ENCODE assay signal across 38 cellular contexts in the genomic region with DNA sequence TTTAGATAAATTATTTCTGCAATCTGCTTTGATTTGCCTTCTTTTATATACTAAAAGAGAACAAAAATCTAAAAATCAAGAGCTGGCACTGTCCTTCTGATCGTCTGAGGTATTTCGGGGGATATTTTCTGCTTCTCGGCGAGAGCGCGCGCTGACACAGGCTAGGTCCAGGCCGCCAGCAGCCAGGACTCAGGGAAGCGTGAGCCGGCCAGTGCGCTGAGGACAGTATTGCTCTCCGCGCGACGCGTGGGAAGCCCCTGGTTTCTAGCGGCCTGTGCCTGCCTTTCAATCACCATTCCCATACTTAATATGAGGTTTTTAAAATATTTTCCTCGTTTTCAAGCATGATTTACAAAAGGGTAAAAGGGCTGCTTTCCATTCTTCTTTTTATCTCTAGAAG.
"Had no signal": no experiment of that assay in that cellular context is flagged by ENCODE, and none has a peak within 500 bp of the region (broad histone marks: within the 10 kb centered on the region; RNA-seq: fewer than 3 reads in every experiment).

No MANE protein-coding gene starts in this region.

- H3K36me3 Mint-ChIP-seq: activated naive CD4-positive, alpha-beta T cell treated with anti-CD3 and anti-CD28 coated beads, Interleukin-2, amount 10 ng/mL, durations not matched to agents 7 days and 5 days; activated naive CD4-positive, alpha-beta T cell treated with anti-CD3 and anti-CD28 coated beads, Interleukin-2, amount 50 U/mL, for 24 hours; activated naive CD8-positive, alpha-beta T cell; activated naive CD8-positive, alpha-beta T cell treated with anti-CD3 and anti-CD28 coated beads for 36 hours; activated naive CD8-positive, alpha-beta T cell treated with anti-CD3 and anti-CD28 coated beads, Interleukin-2, amount 10 ng/mL, durations not matched to agents 7 days and 5 days; brain had no signal

- H3K9me3 ChIP-seq: adrenal gland, ascending aorta, body of pancreas, breast epithelium had no signal

- H3K4me1 Mint-ChIP-seq: activated naive CD4-positive, alpha-beta T cell treated with anti-CD3 and anti-CD28 coated beads, Interleukin-2, amount 10 ng/mL, durations not matched to agents 7 days and 5 days; activated naive CD4-positive, alpha-beta T cell treated with anti-CD3 and anti-CD28 coated beads, Interleukin-2, amount 50 U/mL, for 24 hours; activated naive CD8-positive, alpha-beta T cell treated with anti-CD3 and anti-CD28 coated beads for 36 hours; activated naive CD8-positive, alpha-beta T cell treated with anti-CD3 and anti-CD28 coated beads, Interleukin-2, amount 10 ng/mL, durations not matched to agents 7 days and 5 days; activated naive CD8-positive, alpha-beta T cell treated with anti-CD3 and anti-CD28 coated beads, Interleukin-2, amount 50 U/mL, for 24 hours; activated T-helper 17 cell treated with anti-CD3 and anti-CD28 coated beads, Interleukin-2, amount 50 U/mL, for 72 hours; central memory CD8-positive, alpha-beta T cell had no signal

- H3K27ac ChIP-seq: adrenal gland, ascending aorta, body of pancreas, brain microvascular endothelial cell, breast epithelium, cardiac muscle cell had no signal

- H3K27me3 Mint-ChIP-seq: activated naive CD4-positive, alpha-beta T cell treated with anti-CD3 and anti-CD28 coated beads, Interleukin-2, amount 10 ng/mL, durations not matched to agents 7 days and 5 days; activated naive CD4-positive, alpha-beta T cell treated with anti-CD3 and anti-CD28 coated beads, Interleukin-2, amount 50 U/mL, for 24 hours; activated naive CD8-positive, alpha-beta T cell; activated naive CD8-positive, alpha-beta T cell treated with anti-CD3 and anti-CD28 coated beads for 36 hours; activated naive CD8-positive, alpha-beta T cell treated with anti-CD3 and anti-CD28 coated beads, Interleukin-2, amount 10 ng/mL, durations not matched to agents 7 days and 5 days; activated naive CD8-positive, alpha-beta T cell treated with anti-CD3 and anti-CD28 coated beads, Interleukin-2, amount 50 U/mL, for 24 hours; activated T-cell treated with anti-CD3 and anti-CD28 coated beads, Interleukin-2, amount 50 U/mL, for 24 hours; activated T-helper 17 cell treated with anti-CD3 and anti-CD28 coated beads, Interleukin-2, amount 50 U/mL, for 72 hours; central memory CD8-positive, alpha-beta T cell had no signal

- H3K4me3 ChIP-seq: adrenal gland, ascending aorta, body of pancreas, breast epithelium, cardiac muscle cell had no signal

- H3K9me3 Mint-ChIP-seq: activated naive CD4-positive, alpha-beta T cell treated with anti-CD3 and anti-CD28 coated beads for 36 hours; activated naive CD4-positive, alpha-beta T cell treated with anti-CD3 and anti-CD28 coated beads, Interleukin-2, amount 50 U/mL, for 24 hours; activated T-helper 1 cell treated with anti-CD3 and anti-CD28 coated beads, Interleukin-12 subunit alpha, Interleukin-12 subunit beta, Interleukin-2, Interleukin-4 antibody, amounts not matched to agents 30 ng/mL and 10 ng/mL and 1 ng/mL, durations not matched to agents 14 hours and 24 hours and 36 hours; activated T-helper 17 cell treated with anti-CD3 and anti-CD28 coated beads, Interleukin-2, amount 50 U/mL, for 72 hours; brain; central memory CD8-positive, alpha-beta T cell had no signal

- DNase-seq: activated effector memory CD4-positive, alpha-beta T cell treated with anti-CD3 and anti-CD28 coated beads, Interleukin-2, amount 50 U/mL, for 16 hours; activated effector memory CD4-positive, alpha-beta T cell treated with Interleukin-2 at 50 U/mL for 16 hours; activated gamma-delta T cell; activated gamma-delta T cell treated with Interleukin-2 at 50 U/mL for 16 hours; activated naive CD4-positive, alpha-beta T cell; activated naive CD4-positive, alpha-beta T cell treated with anti-CD3 and anti-CD28 coated beads for 36 hours; activated naive CD4-positive, alpha-beta T cell treated with anti-CD3 and anti-CD28 coated beads, Interleukin-2, amount 10 ng/mL, durations not matched to agents 7 days and 5 days; activated naive CD4-positive, alpha-beta T cell treated with anti-CD3 and anti-CD28 coated beads, Interleukin-2, amount 50 U/mL, for 16 hours; activated naive CD4-positive, alpha-beta T cell treated with Interleukin-2 at 50 U/mL for 16 hours; activated naive CD8-positive, alpha-beta T cell treated with anti-CD3 and anti-CD28 coated beads for 36 hours; activated naive CD8-positive, alpha-beta T cell treated with anti-CD3 and anti-CD28 coated beads, Interleukin-2, amount 10 ng/mL, durations not matched to agents 7 days and 5 days; activated naive CD8-positive, alpha-beta T cell treated with anti-CD3 and anti-CD28 coated beads, Interleukin-2, amount 50 U/mL, for 24 hours; activated T-cell treated with anti-CD3 and anti-CD28 coated beads for 4 hours; activated T-cell treated with anti-CD3 and anti-CD28 coated beads, Interleukin-2, amount 50 U/mL, for 1 hour; activated T-cell treated with anti-CD3 and anti-CD28 coated beads, Interleukin-2, amount 50 U/mL, for 24 hours; activated T-cell treated with anti-CD3 and anti-CD28 coated beads, Interleukin-2, amount 50 U/mL, for 4 hours; activated T-cell treated with anti-CD3 and anti-CD28 coated beads, Interleukin-2, amount 50 U/mL, for 48 hours; activated T-cell treated with anti-CD3 and anti-CD28 coated beads, Interleukin-2, amount 50 U/mL, for 72 hours; adrenal gland; amniotic stem cell; amygdala; anterior cingulate cortex; body of pancreas; brain microvascular endothelial cell; caudate nucleus; central memory CD4-positive, alpha-beta T cell; cerebellar nuclear complex had no signal

- ATAC-seq: activated naive CD4-positive, alpha-beta T cell treated with anti-CD3 and anti-CD28 coated beads, Interleukin-2, amount 50 U/mL, for 72 hours; activated naive CD8-positive, alpha-beta T cell treated with anti-CD3 and anti-CD28 coated beads, Interleukin-2, amount 50 U/mL, for 24 hours; activated T-cell treated with anti-CD3 and anti-CD28 coated beads, Interleukin-2, amount 50 U/mL, for 4 hours; activated T-cell treated with anti-CD3 and anti-CD28 coated beads, Interleukin-2, amount 50 U/mL, for 72 hours; activated T-helper 17 cell treated with anti-CD3 and anti-CD28 coated beads, Interleukin-2, amount 50 U/mL, for 72 hours; body of pancreas had no signal

- H3K27me3 ChIP-seq: adrenal gland, ascending aorta, body of pancreas, brain microvascular endothelial cell, breast epithelium, cardiac muscle cell had no signal

- H3K36me3 ChIP-seq: adrenal gland, ascending aorta, brain microvascular endothelial cell, breast epithelium, cardiac muscle cell had no signal

- H3K4me1 ChIP-seq: adrenal gland, ascending aorta, body of pancreas, breast epithelium had no signal

- H3K27ac Mint-ChIP-seq: activated naive CD4-positive, alpha-beta T cell treated with anti-CD3 and anti-CD28 coated beads for 36 hours; activated naive CD4-positive, alpha-beta T cell treated with anti-CD3 and anti-CD28 coated beads, Interleukin-2, amount 10 ng/mL, durations not matched to agents 7 days and 5 days; activated naive CD4-positive, alpha-beta T cell treated with anti-CD3 and anti-CD28 coated beads, Interleukin-2, amount 50 U/mL, for 24 hours; activated naive CD4-positive, alpha-beta T cell treated with anti-CD3 and anti-CD28 coated beads, Interleukin-2, amount 50 U/mL, for 72 hours; activated naive CD8-positive, alpha-beta T cell; activated naive CD8-positive, alpha-beta T cell treated with anti-CD3 and anti-CD28 coated beads for 36 hours; activated naive CD8-positive, alpha-beta T cell treated with anti-CD3 and anti-CD28 coated beads, Interleukin-2, amount 10 ng/mL, durations not matched to agents 7 days and 5 days; activated naive CD8-positive, alpha-beta T cell treated with anti-CD3 and anti-CD28 coated beads, Interleukin-2, amount 50 U/mL, for 24 hours; activated T-cell treated with anti-CD3 and anti-CD28 coated beads, Interleukin-2, amount 50 U/mL, for 24 hours; activated T-cell treated with anti-CD3 and anti-CD28 coated beads, Interleukin-2, amount 50 U/mL, for 72 hours; activated T-helper 1 cell treated with anti-CD3 and anti-CD28 coated beads, Interleukin-12 subunit alpha, Interleukin-12 subunit beta, Interleukin-2, Interleukin-4 antibody, amounts not matched to agents 30 ng/mL and 10 ng/mL and 1 ng/mL, durations not matched to agents 14 hours and 24 hours and 36 hours; activated T-helper 17 cell treated with anti-CD3 and anti-CD28 coated beads, Interleukin-2, amount 50 U/mL, for 72 hours; activated T-helper 2 cell treated with anti-CD3 and anti-CD28 coated beads, Interferon-gamma antibody, Interleukin-2, Interleukin-4, amounts not matched to agents 10 μg/mL and 5 μg/mL and 100 μg/mL, durations not matched to agents 14 hours and 24 hours and 36 hours; brain had no signal

- H3K4me3 Mint-ChIP-seq: activated naive CD4-positive, alpha-beta T cell treated with anti-CD3 and anti-CD28 coated beads for 36 hours; activated naive CD4-positive, alpha-beta T cell treated with anti-CD3 and anti-CD28 coated beads, Interleukin-2, amount 10 ng/mL, durations not matched to agents 7 days and 5 days; activated naive CD4-positive, alpha-beta T cell treated with anti-CD3 and anti-CD28 coated beads, Interleukin-2, amount 50 U/mL, for 24 hours; activated naive CD8-positive, alpha-beta T cell; activated naive CD8-positive, alpha-beta T cell treated with anti-CD3 and anti-CD28 coated beads for 36 hours; activated naive CD8-positive, alpha-beta T cell treated with anti-CD3 and anti-CD28 coated beads, Interleukin-2, amount 10 ng/mL, durations not matched to agents 7 days and 5 days; activated naive CD8-positive, alpha-beta T cell treated with anti-CD3 and anti-CD28 coated beads, Interleukin-2, amount 50 U/mL, for 24 hours; activated T-cell treated with anti-CD3 and anti-CD28 coated beads, Interleukin-2, amount 50 U/mL, for 24 hours; activated T-cell treated with anti-CD3 and anti-CD28 coated beads, Interleukin-2, amount 50 U/mL, for 4 hours; activated T-cell treated with anti-CD3 and anti-CD28 coated beads, Interleukin-2, amount 50 U/mL, for 72 hours; activated T-helper 1 cell treated with anti-CD3 and anti-CD28 coated beads, Interleukin-12 subunit alpha, Interleukin-12 subunit beta, Interleukin-2, Interleukin-4 antibody, amounts not matched to agents 30 ng/mL and 10 ng/mL and 1 ng/mL, durations not matched to agents 14 hours and 24 hours and 36 hours; activated T-helper 17 cell treated with anti-CD3 and anti-CD28 coated beads, Interleukin-2, amount 50 U/mL, for 72 hours; brain; central memory CD8-positive, alpha-beta T cell had no signal
